8 cellular contexts compared by ENCODE assay signal in genomic region chr13:110136660-110137585, GRCh38.
A peak's percentile ranks its signal among the peaks of the same experiment; 100 is the strongest.
DNase-seq lines count a peak whose midpoint lies in the region; ATAC-seq, FAIRE-seq and TF ChIP-seq lines count a peak whose summit lies in the region.

No MANE protein-coding gene starts in this region.

- H2BK15ac ChIP-seq in mesendoderm (replicated peaks; ENCODE audit: low read depth), result no peak overlapping the region

- no peak overlapping the region for H3K4me2 ChIP-seq in mesendoderm (ENCODE audit: low read length)

- H3K36me3 ChIP-seq in mesendoderm (ENCODE audit: control insufficient read depth, insufficient read depth, low read length), result no peaks in the 10 kb centered on the region

- H3K9me3 Mint-ChIP-seq in HFFc6, result no peaks in the 10 kb centered on the region
- H3K9me3 Mint-ChIP-seq in chondrocyte (ENCODE audit: low read depth), result no peaks in the 10 kb centered on the region

- H3K4me3 Mint-ChIP-seq in HFFc6, result peak overlapping the region; percentile 89
- H3K4me3 Mint-ChIP-seq in chondrocyte (ENCODE audit: unreplicated experiment), result peak overlapping the region; percentile 67

- H3K4ac ChIP-seq in mesendoderm (ENCODE audit: low read depth, low read length), result no peak overlapping the region

- peak overlapping the region; percentile 46 for H3K56ac ChIP-seq in mesendoderm (ENCODE audit: low read length)

- H3K9ac ChIP-seq in mesendoderm (ENCODE audit: low read length), result peak overlapping the region; percentile 37

- WGBS in mesendoderm (ENCODE audit: extremely low coverage, insufficient coverage, low lambda C conversion rate), result no CpG with 5 or more reads among the region's 16 CpGs

- no peak overlapping the region for H3K4me3 ChIP-seq in mesendoderm (ENCODE audit: low read length)

- H3K27ac ChIP-seq in mesendoderm (ENCODE audit: low read depth, low read length), result no peak overlapping the region

- no peaks in the 10 kb centered on the region for H3K79me2 ChIP-seq in mesendoderm (ENCODE audit: control insufficient read depth, insufficient read depth, low read length)

- H3K27me3 Mint-ChIP-seq in HFFc6 (ENCODE audit: insufficient read depth) (no peaks in the 10 kb centered on the region), chondrocyte (ENCODE audit: low read depth) (no peaks in the 10 kb centered on the region)

- H2BK120ac ChIP-seq in mesendoderm (ENCODE audit: low read depth, low read length), result peak overlapping the region; percentile 74

- DNase-seq in Ammon's horn (ENCODE audit: low spot score) (peak; percentile 52), HFFc6 (no peak), chondrocyte (ENCODE audit: low spot score) (no peak), mesendoderm (peak; percentile 52), D721Med (ENCODE audit: insufficient read length, low spot score) (no peak), NCI-H226 (no peak)

- no peak overlapping the region for H3K18ac ChIP-seq in mesendoderm (ENCODE audit: low read length)

- H3K79me1 ChIP-seq in mesendoderm (ENCODE audit: low read length), result no peaks in the 10 kb centered on the region

- no peak for FAIRE-seq in D721Med (lab: Jason Lieb, UNC)

- H3K27me3 ChIP-seq in mesendoderm (ENCODE audit: insufficient read depth, low read length, poor library complexity), result no peaks in the 10 kb centered on the region

- H4K8ac ChIP-seq in mesendoderm (ENCODE audit: low read depth, low read length), result no peak overlapping the region

- H2AK5ac ChIP-seq in mesendoderm (ENCODE audit: low read length), result no peak overlapping the region

- H3K23ac ChIP-seq in mesendoderm (ENCODE audit: low read length), result no peak overlapping the region

- TF ChIP-seq CTCF in HFFc6 (IDR thresholded peaks at IDR 0.05) (no peak), chondrocyte (IDR thresholded peaks at IDR 0.05) (no peak), D721Med (IDR thresholded peaks at IDR 0.05; ENCODE audit: insufficient read depth, missing control alignments) (no peak)

- H3K36me3 Mint-ChIP-seq in HFFc6 (ENCODE audit: low read depth), result peaks cover under 1% of the 10 kb centered on the region; the same call in 1 of the 2 replicates
- peaks cover 7% of the 10 kb centered on the region for H3K36me3 Mint-ChIP-seq in chondrocyte (ENCODE audit: low read depth)

- peaks cover 17% of the 10 kb centered on the region for H3K4me1 ChIP-seq in mesendoderm (ENCODE audit: control insufficient read depth, low read depth, low read length)

- H2BK5ac ChIP-seq in mesendoderm (ENCODE audit: low read length), result no peak overlapping the region

- ATAC-seq in GM19023 (IDR thresholded peaks at IDR 0.05; ENCODE audit: unreplicated experiment) (no peak), GM19455 (IDR thresholded peaks at IDR 0.05; ENCODE audit: unreplicated experiment) (no peak)

- no peak overlapping the region for H4K5ac ChIP-seq in mesendoderm (ENCODE audit: low read length)

- H3K27ac Mint-ChIP-seq in HFFc6 (peak overlapping the region; percentile 75; the same call in 1 of the 2 replicates), chondrocyte (ENCODE audit: unreplicated experiment) (peak overlapping the region; percentile 93)

- H3K4me1 Mint-ChIP-seq in HFFc6 (ENCODE audit: low read depth), result peaks cover 9% of the 10 kb centered on the region
- H3K4me1 Mint-ChIP-seq in chondrocyte (ENCODE audit: low read depth), result peaks cover 55% of the 10 kb centered on the region

Comparison
In these comparisons a context has a peak if more than half of its experiments do, and no peak if none do; other contexts are left out.
1. DNase-seq: peak in Ammon's horn (single experiment) and mesendoderm (single experiment); none in HFFc6 (single experiment), chondrocyte (single experiment), D721Med (single experiment) and NCI-H226 (single experiment).